Comparison of ENCODE assay signal across 1 cellular context in the genomic region with DNA sequence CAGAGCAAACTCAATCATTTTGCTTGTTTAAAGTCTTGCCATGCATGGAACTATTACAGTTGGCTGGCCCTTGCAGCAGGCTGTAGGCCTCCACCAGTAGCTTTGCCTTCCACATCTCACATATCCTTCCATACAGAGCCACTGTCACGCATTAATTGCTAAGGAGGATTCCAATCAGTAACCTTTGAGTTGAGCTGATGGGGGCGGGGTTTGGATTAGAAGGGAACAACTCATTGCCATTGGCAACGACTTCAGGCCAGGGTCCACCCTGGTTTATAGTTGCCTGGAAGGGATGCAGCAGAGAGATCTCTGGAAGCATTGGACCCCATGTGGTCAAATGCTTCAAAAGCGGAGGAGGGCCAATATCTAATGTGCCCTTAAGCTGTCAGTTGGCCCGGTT.
TF ChIP-seq lines count a peak whose summit lies in the region.

No MANE protein-coding gene starts in this region.

TF ChIP-seq in H1, 55 proteins besides CTCF, POLR2A, EP300 and RAD21:
- TF ChIP-seq SIRT6 (IDR thresholded peaks at IDR 0.05; ENCODE audit: low read length) (no peak), SUZ12 (IDR thresholded peaks at IDR 0.05; ENCODE audit: low read length) (no peak)
